ENCODE assay signal across 20 cellular contexts in the genomic region with DNA sequence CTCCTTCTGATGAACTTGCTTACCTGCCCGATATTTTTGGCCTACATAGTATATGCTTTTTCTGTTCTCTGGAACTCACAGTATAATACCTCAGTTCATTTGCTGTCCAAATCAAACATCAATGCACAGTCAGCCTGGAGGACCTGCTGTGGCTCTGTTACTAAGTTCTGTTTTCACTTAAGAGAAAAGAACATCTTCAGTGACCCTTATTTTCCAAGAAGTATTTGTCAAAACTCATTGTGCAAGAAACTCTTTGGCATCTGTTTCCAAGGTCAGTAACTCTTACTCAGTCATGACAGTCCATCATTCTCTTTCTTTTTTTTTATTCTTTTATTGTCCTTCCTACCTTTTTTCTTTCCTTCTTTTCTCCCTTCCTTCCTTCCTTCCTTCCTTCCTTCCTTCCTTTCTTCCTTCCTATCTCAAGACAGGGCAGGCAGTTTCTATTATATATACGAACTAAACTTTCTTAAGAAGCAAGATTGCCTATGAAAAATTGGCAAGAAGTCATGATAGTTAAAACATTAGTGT. TPM values are rescaled to one million over a fixed set of nuclear protein-coding genes. Genes with fewer than 3 reads are reported as not detected.
DNase-seq lines count a peak whose midpoint lies in the region; ATAC-seq, FAIRE-seq and TF ChIP-seq lines count a peak whose summit lies in the region.
"Had no signal": no experiment of that assay in that cellular context is flagged by ENCODE, and none has a peak within 500 bp of the region (broad histone marks: within the 10 kb centered on the region; RNA-seq: fewer than 3 reads in every experiment).

No MANE protein-coding gene starts in this region.

- 73% methylated on average over 2 of the region's 2 CpGs for whole genome bisulfite sequencing in liver
- WGBS in right lobe of liver (ENCODE audit: insufficient coverage, low coverage, low lambda C conversion rate, missing lambda C conversion rate), result 71% methylated on average over 2 of the region's 2 CpGs
- WGBS in H1 (ENCODE audit: extremely low coverage in 1 of 2, insufficient coverage in 1 of 2, insufficient read length in 1 of 2, insufficient replicate concordance in 2 of 2, low coverage in 1 of 2, low lambda C conversion rate in 2 of 2, missing lambda C conversion rate in 1 of 2), 2 experiments, result 98% methylated on average over 2 of the region's 2 CpGs; no CpG with 5 or more reads in 1 of the 2 experiments

- no peak overlapping the region for H3K27ac Mint-ChIP-seq in activated CD4-positive, alpha-beta T cell treated with anti-CD3 and anti-CD28 coated beads for 36 hours
- H3K27ac Mint-ChIP-seq: CD14-positive monocyte; CD8-positive, alpha-beta T cell; GM23338 had no signal

- H3K79me1 ChIP-seq in H1 (ENCODE audit: low read depth, low read length), result no peaks in the 10 kb centered on the region

- H4K5ac ChIP-seq in H1 (ENCODE audit: insufficient read length, low read depth, low read length), result no peak overlapping the region

- H3K27ac ChIP-seq in liver (ENCODE audit: low read depth in 1 of 2, low read length in 2 of 2), result no peak overlapping the region
- no peak overlapping the region for H3K27ac ChIP-seq in right lobe of liver
- H3K27ac ChIP-seq in H1 (ENCODE audit: low read depth, low read length), result no peak overlapping the region
- H3K27ac ChIP-seq in SJCRH30, result no peak overlapping the region
- H3K27ac ChIP-seq: 22Rv1, A549, BLaER1 had no signal

- peaks cover 2% of the 10 kb centered on the region for H3K9me3 Mint-ChIP-seq in activated CD4-positive, alpha-beta T cell treated with anti-CD3 and anti-CD28 coated beads for 36 hours (ENCODE audit: low read depth)
- H3K9me3 Mint-ChIP-seq: CD8-positive, alpha-beta T cell had no signal

- H3K9me3 ChIP-seq in liver (ENCODE audit: control insufficient read depth in 4 of 4, low read length in 3 of 4), result no peaks in the 10 kb centered on the region
- H3K9me3 ChIP-seq in right lobe of liver, result no peaks in the 10 kb centered on the region
- H3K9me3 ChIP-seq in H1 (ENCODE audit: insufficient read depth in 2 of 2, low read depth in 1 of 2, low read length in 1 of 2), result peaks cover 3% of the 10 kb centered on the region in 2 experiments; a peak in 1 of 4 replicates
- no peaks in the 10 kb centered on the region for H3K9me3 ChIP-seq in SJCRH30 (replicated peaks)
- H3K9me3 ChIP-seq: A549, BLaER1 had no signal

- H3K4ac ChIP-seq in H1 (replicated peaks; ENCODE audit: insufficient read length, low read depth, low read length), result no peak overlapping the region

- H3K36me3 Mint-ChIP-seq in activated CD4-positive, alpha-beta T cell treated with anti-CD3 and anti-CD28 coated beads for 36 hours (ENCODE audit: low read depth), result no peaks in the 10 kb centered on the region
- H3K36me3 Mint-ChIP-seq: CD14-positive monocyte; CD8-positive, alpha-beta T cell had no signal

- H2AFZ ChIP-seq in H1 (ENCODE audit: low read length), result no peak overlapping the region
- H2AFZ ChIP-seq: GM23338 had no signal

- no peak overlapping the region for H2AK5ac ChIP-seq in H1 (ENCODE audit: low read depth, low read length)

- H3K9ac ChIP-seq in liver (ENCODE audit: low read depth in 1 of 2, low read length in 2 of 2), result no peak overlapping the region
- H3K9ac ChIP-seq in H1 (replicated peaks in 1 of 4; ENCODE audit: extremely low read depth in 1 of 4, low read depth in 3 of 4, low read length in 3 of 4), result no peak overlapping the region
- H3K9ac ChIP-seq: BLaER1 had no signal

- no peak overlapping the region for H3K18ac ChIP-seq in H1 (ENCODE audit: extremely low read depth, low read length)

- no peaks in the 10 kb centered on the region for H3K79me2 ChIP-seq in H1 (ENCODE audit: control insufficient read depth in 1 of 2, insufficient read depth in 2 of 2, low read length in 2 of 2)

- H3K4me1 ChIP-seq in liver (ENCODE audit: control insufficient read depth in 4 of 4, insufficient read depth in 4 of 4, low read length in 3 of 4) (no peaks in the 10 kb centered on the region), right lobe of liver (no peaks in the 10 kb centered on the region), H1 (replicated peaks in 1 of 4; ENCODE audit: control insufficient read depth in 3 of 4, insufficient read depth in 4 of 4, low read length in 3 of 4) (no peaks in the 10 kb centered on the region), SJCRH30 (no peaks in the 10 kb centered on the region)
- H3K4me1 ChIP-seq: A549, BLaER1 had no signal

- no peak overlapping the region for H2BK15ac ChIP-seq in H1 (ENCODE audit: low read length)

- no peak overlapping the region for H2BK20ac ChIP-seq in H1 (ENCODE audit: low read length)

- H3K36me3 ChIP-seq in liver (ENCODE audit: control insufficient read depth in 4 of 4, insufficient read depth in 3 of 4, low read depth in 1 of 4, low read length in 3 of 4) (no peaks in the 10 kb centered on the region), right lobe of liver (no peaks in the 10 kb centered on the region), H1 (ENCODE audit: control insufficient read depth in 2 of 4, insufficient read depth in 4 of 4, low read length in 3 of 4) (no peaks in the 10 kb centered on the region), SJCRH30 (no peaks in the 10 kb centered on the region)
- H3K36me3 ChIP-seq: BLaER1 had no signal

- no peak for TF ChIP-seq CTCF in liver (IDR thresholded peaks at IDR 0.05; ENCODE audit: low read depth, low read length, missing input control)
- no peak for TF ChIP-seq CTCF in right lobe of liver (IDR thresholded peaks at IDR 0.05)
- TF ChIP-seq CTCF in H1 (IDR thresholded peaks at IDR 0.05; ENCODE audit: control extremely low read depth in 1 of 3, insufficient read depth in 1 of 3, low read depth in 1 of 3, low read length in 3 of 3), result no peak

- no peak overlapping the region for H2BK12ac ChIP-seq in H1 (ENCODE audit: low read depth, low read length)

- TF ChIP-seq POLR2A in right lobe of liver (IDR thresholded peaks at IDR 0.05), result no peak
- no peak for TF ChIP-seq POLR2A in H1 (IDR thresholded peaks at IDR 0.05; ENCODE audit: control extremely low read depth in 1 of 2, low read depth in 2 of 2, low read length in 2 of 2)

- H3K4me3 Mint-ChIP-seq in activated CD4-positive, alpha-beta T cell treated with anti-CD3 and anti-CD28 coated beads for 36 hours, result no peak overlapping the region
- H3K4me3 Mint-ChIP-seq: CD14-positive monocyte; CD8-positive, alpha-beta T cell; GM23338 had no signal

- no peak overlapping the region for H3K23ac ChIP-seq in H1 (ENCODE audit: insufficient read length)

- H3K4me2 ChIP-seq in H1 (ENCODE audit: insufficient read depth in 1 of 2, low read depth in 2 of 2, low read length in 2 of 2), result no peak overlapping the region
- H3K4me2 ChIP-seq: A549, BLaER1, GM23338 had no signal

- H3K4me1 Mint-ChIP-seq in activated CD4-positive, alpha-beta T cell treated with anti-CD3 and anti-CD28 coated beads for 36 hours, result no peaks in the 10 kb centered on the region
- H3K4me1 Mint-ChIP-seq: CD14-positive monocyte, GM23338 had no signal

- no peaks in the 10 kb centered on the region for H4K20me1 ChIP-seq in H1 (replicated peaks in 1 of 2; ENCODE audit: control insufficient read depth in 1 of 2, insufficient read depth in 2 of 2, low read length in 2 of 2)
- H4K20me1 ChIP-seq: BLaER1 had no signal

- peaks cover 8% of the 10 kb centered on the region for H3K27me3 Mint-ChIP-seq in activated CD4-positive, alpha-beta T cell treated with anti-CD3 and anti-CD28 coated beads for 36 hours

- no peak overlapping the region for H4K8ac ChIP-seq in H1 (ENCODE audit: extremely low read depth, insufficient read depth, low read length)

- intact Hi-C loops in right lobe of liver (cut with DNase I), result no loop called here
- intact Hi-C loops in activated CD4-positive, alpha-beta T cell treated with anti-CD3 and anti-CD28 coated beads for 36 hours (cut with DNase I, micrococcal nuclease), result no loop called here

- H3K23me2 ChIP-seq in H1 (ENCODE audit: low read depth, low read length), result no peaks in the 10 kb centered on the region; the same call in 1 of the 2 replicates

- H3K56ac ChIP-seq in H1 (replicated peaks; ENCODE audit: insufficient read length, low read depth, low read length), result peak overlapping the region; percentile 16

- no peak overlapping the region for H3K4me3 ChIP-seq in liver (ENCODE audit: low read depth in 1 of 3, low read length in 3 of 3)
- H3K4me3 ChIP-seq in right lobe of liver, result no peak overlapping the region
- no peak overlapping the region for H3K4me3 ChIP-seq in H1 (ENCODE audit: extremely low read depth in 1 of 4, insufficient read depth in 2 of 4, low read depth in 3 of 4, low read length in 4 of 4)
- no peak overlapping the region for H3K4me3 ChIP-seq in SJCRH30
- H3K4me3 ChIP-seq: A549, BLaER1, GM23338 had no signal

- no peak overlapping the region for H2BK5ac ChIP-seq in H1 (ENCODE audit: low read depth, low read length)

- H3K27me3 ChIP-seq in liver (ENCODE audit: control insufficient read depth in 4 of 4, insufficient read depth in 4 of 4, low read length in 3 of 4), result no peaks in the 10 kb centered on the region
- no peaks in the 10 kb centered on the region for H3K27me3 ChIP-seq in right lobe of liver
- H3K27me3 ChIP-seq in H1 (replicated peaks in 1 of 4; ENCODE audit: control insufficient read depth in 3 of 4, extremely low read depth in 1 of 4, insufficient read depth in 3 of 4, low read length in 3 of 4), result no peaks in the 10 kb centered on the region
- H3K27me3 ChIP-seq in SJCRH30, result no peaks in the 10 kb centered on the region
- H3K27me3 ChIP-seq: BLaER1 had no signal

- no peak for FAIRE-seq in H1 (lab: Jason Lieb, UNC)
- FAIRE-seq: A549, HTR-8/SVneo had no signal

- no peak overlapping the region for H3K14ac ChIP-seq in H1 (ENCODE audit: insufficient read length)

- TF ChIP-seq RAD21 in liver (IDR thresholded peaks at IDR 0.05) (no peak), H1 (IDR thresholded peaks at IDR 0.05 in 1 of 2, conservative IDR thresholded peaks at IDR 0.05 in 1 of 2; ENCODE audit: low read depth in 2 of 2, low read length in 2 of 2) (no peak)

- CTCF ChIA-PET in H1 (lab: Charles Lee; ENCODE audit: partially characterized antibody), result no interaction called here
- CTCF ChIA-PET in activated CD4-positive, alpha-beta T cell treated with anti-CD3 and anti-CD28 coated beads for 36 hours (lab: Charles Lee), result no interaction called here

- ATAC-seq in right lobe of liver, result no peak
- no peak for ATAC-seq in activated CD4-positive, alpha-beta T cell treated with anti-CD3 and anti-CD28 coated beads for 36 hours
- ATAC-seq: A549; CD8-positive, alpha-beta T cell; GM23338; HCT116 had no signal

- no peak for TF ChIP-seq EP300 in H1 (IDR thresholded peaks at IDR 0.05; ENCODE audit: borderline replicate concordance in 1 of 2, low read depth in 2 of 2, low read length in 2 of 2)

- no peak for DNase-seq in right lobe of liver
- DNase-seq in H1 (ENCODE audit: low read depth in 1 of 2, low spot score in 2 of 2), result no peak
- peak; percentile 1 for DNase-seq in pons (ENCODE audit: low spot score)
- DNase-seq in SJCRH30, result no peak
- DNase-seq in NCI-H748 treated with DMSO at 0.1 percent for 48 hours (lab: John Stamatoyannopoulos, UW), result no peak
- no peak for DNase-seq in activated CD4-positive, alpha-beta T cell treated with anti-CD3 and anti-CD28 coated beads for 36 hours
- DNase-seq: Calu3; CD8-positive, alpha-beta T cell; DMS79 treated with DMSO at 0.1 percent for 48 hours; GF-D8; H7; IMR-90 had no signal

- no peak overlapping the region for H2BK120ac ChIP-seq in H1 (replicated peaks; ENCODE audit: low read depth, low read length)

- H4K91ac ChIP-seq in H1 (replicated peaks; ENCODE audit: insufficient read length, low read length), result no peak overlapping the region

- POLR2A ChIA-PET in H1 (lab: Charles Lee; ENCODE audit: partially characterized antibody), result no interaction called here
- POLR2A ChIA-PET in activated CD4-positive, alpha-beta T cell treated with anti-CD3 and anti-CD28 coated beads for 36 hours (lab: Charles Lee), result no interaction called here

RNA-seq across cellular contexts. Expression of a gene that starts 37.8 kb away (rescaled TPM):
- 10 to 100 TPM; 21.1 to 56.2 TPM for total RNA-seq in liver
- polyA plus RNA-seq in liver, result 100 to 1,000 TPM in 1 of 2 donors, 10 to 100 TPM in 1; 49.1 to 325 TPM
- total RNA-seq in right lobe of liver, result 10 to 100 TPM; 13.7 to 36.8 (median 23.5) TPM
- total RNA-seq in H1 (2021; fragmentation: NEBNext Ultra II Directional; extraction: Animal tissue kit (Norgen Biotek cat#: 25700)), result 75.3 and 80.2 TPM in 2 replicates
- polyA plus RNA-seq in H1 (2011; rRNA removed), result 9.6 and 20.8 TPM in 2 replicates
- 207 TPM for polyA plus RNA-seq in H1 (2011; cell fraction: cytosol; rRNA removed)
- 6.5 TPM for polyA plus RNA-seq in H1 (2011; cell fraction: nucleus; rRNA removed)
- polyA plus RNA-seq in H1 (2012, experiment 1 of 2), result 253 to 814 TPM (median 543 TPM) in 4 replicates
- polyA plus RNA-seq in H1 (2012, experiment 2 of 2), result 70.9 TPM
- polyA plus RNA-seq in H1 (2013, experiment 1 of 2), result 158 TPM
- polyA plus RNA-seq in H1 (2013, experiment 2 of 2), result 184 TPM
- polyA minus RNA-seq in H1 (2011; rRNA and poly(A)+ RNA removed), result 5.5 and 13.6 TPM in 2 replicates
- polyA minus RNA-seq in H1 (2011; cell fraction: cytosol; rRNA and poly(A)+ RNA removed), result 36.6 TPM
- 13.1 TPM for polyA minus RNA-seq in H1 (2011; cell fraction: nucleus; rRNA and poly(A)+ RNA removed)
- total RNA-seq in SJCRH30 (2014; rRNA removed; shearing (Covaris generic)), result 348 and 388 TPM in 2 replicates
- 10 to 100 TPM; 42.9 to 46.4 TPM for total RNA-seq in activated CD4-positive, alpha-beta T cell treated with anti-CD3 and anti-CD28 coated beads for 36 hours
